In genomic region chr3:96007650-96008195, GRCh38 we compare ENCODE assay signal across 31 cellular contexts.
"Had no signal": no experiment of that assay in that cellular context is flagged by ENCODE, and none has a peak within 500 bp of the region (broad histone marks: within the 10 kb centered on the region; RNA-seq: fewer than 3 reads in every experiment).

No MANE protein-coding gene starts in this region.

- H3K27ac Mint-ChIP-seq: activated CD4-positive, alpha-beta memory T cell treated with anti-CD3 and anti-CD28 coated beads for 36 hours; activated CD4-positive, alpha-beta T cell treated with anti-CD3 and anti-CD28 coated beads for 36 hours; activated CD4-positive, alpha-beta T cell treated with anti-CD3 and anti-CD28 coated beads, Interleukin-2, amount 10 ng/mL, durations not matched to agents 24 days and 14 days; activated CD8-positive, alpha-beta memory T cell treated with anti-CD3 and anti-CD28 coated beads, Interleukin-2, amount 10 ng/mL, durations not matched to agents 7 days and 5 days; activated CD8-positive, alpha-beta T cell treated with anti-CD3 and anti-CD28 coated beads, Interleukin-2, amount 10 ng/mL, durations not matched to agents 7 days and 5 days; activated naive CD4-positive, alpha-beta T cell treated with anti-CD3 and anti-CD28 coated beads for 36 hours; activated naive CD4-positive, alpha-beta T cell treated with anti-CD3 and anti-CD28 coated beads, Interleukin-2, amount 50 U/mL, for 24 hours; activated naive CD8-positive, alpha-beta T cell treated with anti-CD3 and anti-CD28 coated beads for 36 hours; activated naive CD8-positive, alpha-beta T cell treated with anti-CD3 and anti-CD28 coated beads, Interleukin-2, amount 50 U/mL, for 24 hours; activated T-helper 1 cell treated with anti-CD3 and anti-CD28 coated beads, Interleukin-12 subunit alpha, Interleukin-12 subunit beta, Interleukin-2, Interleukin-4 antibody, amounts not matched to agents 30 ng/mL and 10 ng/mL and 1 ng/mL, durations not matched to agents 14 hours and 24 hours and 36 hours; activated T-helper 2 cell treated with anti-CD3 and anti-CD28 coated beads, Interferon-gamma antibody, Interleukin-2, Interleukin-4, amounts not matched to agents 10 μg/mL and 5 μg/mL and 100 μg/mL, durations not matched to agents 14 hours and 24 hours and 36 hours; T-helper 17 cell; T-helper 2 cell treated with Interferon-gamma antibody and Interleukin-4, amounts not matched to agents 5 μg/mL and 100 μg/mL, for 36 hours had no signal

- H3K27ac ChIP-seq: adrenal gland, body of pancreas, heart right ventricle had no signal

- H3K36me3 Mint-ChIP-seq: activated CD4-positive, alpha-beta memory T cell treated with anti-CD3 and anti-CD28 coated beads for 36 hours; activated CD8-positive, alpha-beta memory T cell treated with anti-CD3 and anti-CD28 coated beads, Interleukin-2, amount 10 ng/mL, durations not matched to agents 7 days and 5 days; activated naive CD4-positive, alpha-beta T cell treated with anti-CD3 and anti-CD28 coated beads, Interleukin-2, amount 50 U/mL, for 24 hours; activated naive CD8-positive, alpha-beta T cell treated with anti-CD3 and anti-CD28 coated beads for 36 hours had no signal

- H3K4me1 ChIP-seq: adrenal gland, body of pancreas, heart right ventricle had no signal

- DNase-seq: activated CD4-positive, alpha-beta memory T cell treated with anti-CD3 and anti-CD28 coated beads for 36 hours; activated CD4-positive, alpha-beta T cell treated with anti-CD3 and anti-CD28 coated beads for 36 hours; activated CD4-positive, alpha-beta T cell treated with anti-CD3 and anti-CD28 coated beads, Interleukin-2, amount 10 ng/mL, durations not matched to agents 24 days and 14 days; activated CD4-positive, CD25-positive, alpha-beta regulatory T cell; activated CD4-positive, CD25-positive, alpha-beta regulatory T cell treated with anti-CD3 and anti-CD28 coated beads, Interleukin-2, amount 50 U/mL, for 72 hours; activated CD8-positive, alpha-beta memory T cell treated with anti-CD3 and anti-CD28 coated beads, Interleukin-2, amount 10 ng/mL, durations not matched to agents 7 days and 5 days; activated CD8-positive, alpha-beta memory T cell treated with anti-CD3 and anti-CD28 coated beads, Interleukin-2, amount 50 U/mL, for 4 hours; activated CD8-positive, alpha-beta T cell treated with anti-CD3 and anti-CD28 coated beads, Interleukin-2, amount 10 ng/mL, durations not matched to agents 7 days and 5 days; activated effector memory CD4-positive, alpha-beta T cell treated with anti-CD3 and anti-CD28 coated beads, Interleukin-2, amount 50 U/mL, for 16 hours; activated naive CD4-positive, alpha-beta T cell treated with anti-CD3 and anti-CD28 coated beads for 36 hours; activated naive CD8-positive, alpha-beta T cell treated with anti-CD3 and anti-CD28 coated beads for 36 hours; activated naive CD8-positive, alpha-beta T cell treated with anti-CD3 and anti-CD28 coated beads, Interleukin-2, amount 50 U/mL, for 24 hours; activated T-cell treated with anti-CD3 and anti-CD28 coated beads, Interleukin-2, amount 50 U/mL, for 1 hour; activated T-cell treated with anti-CD3 and anti-CD28 coated beads, Interleukin-2, amount 50 U/mL, for 48 hours; adrenal gland; amygdala; aorta; body of pancreas; caudate nucleus; cortex of kidney; dermis blood vessel endothelial cell; effector CD4-positive, alpha-beta T cell; foreskin fibroblast; heart right ventricle; T-helper 1 cell; T-helper 17 cell had no signal

- H3K4me1 Mint-ChIP-seq: activated CD4-positive, alpha-beta T cell treated with anti-CD3 and anti-CD28 coated beads for 36 hours; activated CD4-positive, alpha-beta T cell treated with anti-CD3 and anti-CD28 coated beads, Interleukin-2, amount 10 ng/mL, durations not matched to agents 24 days and 14 days; activated CD8-positive, alpha-beta memory T cell treated with anti-CD3 and anti-CD28 coated beads, Interleukin-2, amount 10 ng/mL, durations not matched to agents 7 days and 5 days; activated naive CD4-positive, alpha-beta T cell treated with anti-CD3 and anti-CD28 coated beads, Interleukin-2, amount 50 U/mL, for 24 hours; activated naive CD8-positive, alpha-beta T cell treated with anti-CD3 and anti-CD28 coated beads for 36 hours; activated naive CD8-positive, alpha-beta T cell treated with anti-CD3 and anti-CD28 coated beads, Interleukin-2, amount 50 U/mL, for 24 hours; T-helper 17 cell had no signal

- H3K9me3 Mint-ChIP-seq: activated CD4-positive, alpha-beta memory T cell treated with anti-CD3 and anti-CD28 coated beads for 36 hours; activated naive CD8-positive, alpha-beta T cell treated with anti-CD3 and anti-CD28 coated beads for 36 hours; activated T-helper 1 cell treated with anti-CD3 and anti-CD28 coated beads, Interleukin-12 subunit alpha, Interleukin-12 subunit beta, Interleukin-2, Interleukin-4 antibody, amounts not matched to agents 30 ng/mL and 10 ng/mL and 1 ng/mL, durations not matched to agents 14 hours and 24 hours and 36 hours had no signal

- ATAC-seq: activated CD4-positive, alpha-beta T cell treated with anti-CD3 and anti-CD28 coated beads for 36 hours; activated CD8-positive, alpha-beta memory T cell treated with anti-CD3 and anti-CD28 coated beads, Interleukin-2, amount 10 ng/mL, durations not matched to agents 7 days and 5 days; activated CD8-positive, alpha-beta T cell treated with anti-CD3 and anti-CD28 coated beads, Interleukin-2, amount 10 ng/mL, durations not matched to agents 7 days and 5 days; activated naive CD8-positive, alpha-beta T cell treated with anti-CD3 and anti-CD28 coated beads, Interleukin-2, amount 50 U/mL, for 24 hours; body of pancreas; esophagus mucosa; heart right ventricle; T-helper 17 cell had no signal

- H3K9me3 ChIP-seq: adrenal gland, body of pancreas, heart right ventricle had no signal

- H3K27me3 ChIP-seq: adrenal gland, body of pancreas, heart right ventricle had no signal

- H3K27me3 Mint-ChIP-seq: activated CD4-positive, alpha-beta memory T cell treated with anti-CD3 and anti-CD28 coated beads for 36 hours; activated CD4-positive, alpha-beta T cell treated with anti-CD3 and anti-CD28 coated beads for 36 hours; activated CD4-positive, alpha-beta T cell treated with anti-CD3 and anti-CD28 coated beads, Interleukin-2, amount 10 ng/mL, durations not matched to agents 24 days and 14 days; activated CD8-positive, alpha-beta memory T cell treated with anti-CD3 and anti-CD28 coated beads, Interleukin-2, amount 10 ng/mL, durations not matched to agents 7 days and 5 days; activated naive CD4-positive, alpha-beta T cell treated with anti-CD3 and anti-CD28 coated beads, Interleukin-2, amount 50 U/mL, for 24 hours; activated naive CD8-positive, alpha-beta T cell treated with anti-CD3 and anti-CD28 coated beads for 36 hours; activated naive CD8-positive, alpha-beta T cell treated with anti-CD3 and anti-CD28 coated beads, Interleukin-2, amount 50 U/mL, for 24 hours; T-helper 17 cell had no signal

- H3K36me3 ChIP-seq: adrenal gland, heart right ventricle had no signal

- H3K4me3 Mint-ChIP-seq: activated CD4-positive, alpha-beta memory T cell treated with anti-CD3 and anti-CD28 coated beads for 36 hours; activated CD4-positive, alpha-beta T cell treated with anti-CD3 and anti-CD28 coated beads for 36 hours; activated CD4-positive, alpha-beta T cell treated with anti-CD3 and anti-CD28 coated beads, Interleukin-2, amount 10 ng/mL, durations not matched to agents 24 days and 14 days; activated CD8-positive, alpha-beta memory T cell treated with anti-CD3 and anti-CD28 coated beads, Interleukin-2, amount 10 ng/mL, durations not matched to agents 7 days and 5 days; activated CD8-positive, alpha-beta T cell treated with anti-CD3 and anti-CD28 coated beads, Interleukin-2, amount 10 ng/mL, durations not matched to agents 7 days and 5 days; activated naive CD4-positive, alpha-beta T cell treated with anti-CD3 and anti-CD28 coated beads for 36 hours; activated naive CD4-positive, alpha-beta T cell treated with anti-CD3 and anti-CD28 coated beads, Interleukin-2, amount 50 U/mL, for 24 hours; activated naive CD8-positive, alpha-beta T cell treated with anti-CD3 and anti-CD28 coated beads for 36 hours; activated naive CD8-positive, alpha-beta T cell treated with anti-CD3 and anti-CD28 coated beads, Interleukin-2, amount 50 U/mL, for 24 hours; activated T-helper 1 cell treated with anti-CD3 and anti-CD28 coated beads, Interleukin-12 subunit alpha, Interleukin-12 subunit beta, Interleukin-2, Interleukin-4 antibody, amounts not matched to agents 30 ng/mL and 10 ng/mL and 1 ng/mL, durations not matched to agents 14 hours and 24 hours and 36 hours; T-helper 17 cell; T-helper 2 cell treated with Interferon-gamma antibody and Interleukin-4, amounts not matched to agents 5 μg/mL and 100 μg/mL, for 36 hours had no signal

- H3K4me3 ChIP-seq: adrenal gland, body of pancreas, heart right ventricle had no signal
